12 cellular contexts compared by ENCODE assay signal in genomic region chr3:194100856-194101390, GRCh38. TPM values are rescaled to one million over a fixed set of nuclear protein-coding genes. Genes with fewer than 3 reads are reported as not detected.
DNase-seq lines count a peak whose midpoint lies in the region; ATAC-seq, FAIRE-seq and TF ChIP-seq lines count a peak whose summit lies in the region.
"Had no signal": no experiment of that assay in that cellular context is flagged by ENCODE, and none has a peak within 500 bp of the region (broad histone marks: within the 10 kb centered on the region; RNA-seq: fewer than 3 reads in every experiment).

No MANE protein-coding gene starts in this region.

- H2BK20ac ChIP-seq in H1 (ENCODE audit: low read length), result no peak overlapping the region

- 82% methylated on average over 15 of the region's 15 CpGs; no CpG with 5 or more reads in 1 of the 2 experiments for WGBS in H1 (ENCODE audit: extremely low coverage in 1 of 2, insufficient coverage in 1 of 2, insufficient read length in 1 of 2, insufficient replicate concordance in 2 of 2, low coverage in 1 of 2, low lambda C conversion rate in 2 of 2, missing lambda C conversion rate in 1 of 2), 2 experiments

- H3K4me3 ChIP-seq in H1 (ENCODE audit: extremely low read depth in 1 of 4, insufficient read depth in 2 of 4, low read depth in 3 of 4, low read length in 4 of 4), result no peak overlapping the region
- no peak overlapping the region for H3K4me3 ChIP-seq in osteoblast (ENCODE audit: insufficient read depth, low read length)
- H3K4me3 ChIP-seq: dorsolateral prefrontal cortex had no signal

- no peak overlapping the region for H2AFZ ChIP-seq in H1 (ENCODE audit: low read length)
- no peak overlapping the region for H2AFZ ChIP-seq in osteoblast (ENCODE audit: low read length)

- H3K9me3 ChIP-seq in H1 (ENCODE audit: insufficient read depth in 2 of 2, low read depth in 1 of 2, low read length in 1 of 2) (no peaks in the 10 kb centered on the region), osteoblast (ENCODE audit: low read depth, low read length) (no peaks in the 10 kb centered on the region)

- 0 out of 2 replicates have a peak overlapping the region, but pooled peaks have one; percentile 39 for H2BK5ac ChIP-seq in H1 (ENCODE audit: low read depth, low read length)

- no peak overlapping the region for H2BK15ac ChIP-seq in H1 (ENCODE audit: low read length)

- H3K36me3 Mint-ChIP-seq in activated CD8-positive, alpha-beta T cell treated with anti-CD3 and anti-CD28 coated beads, Interleukin-2, amount 10 ng/mL, durations not matched to agents 7 days and 5 days (ENCODE audit: low read depth), result no peaks in the 10 kb centered on the region
- no peaks in the 10 kb centered on the region for H3K36me3 Mint-ChIP-seq in activated CD4-positive, alpha-beta memory T cell treated with anti-CD3 and anti-CD28 coated beads, Interleukin-2, amount 10 ng/mL, durations not matched to agents 7 days and 5 days (ENCODE audit: low read depth)

- no peak overlapping the region for H3K23ac ChIP-seq in H1 (ENCODE audit: insufficient read length)

- CTCF ChIA-PET in H1 (lab: Charles Lee; ENCODE audit: partially characterized antibody), result interaction anchor here (0.6 to 1.8 kb wide), 5 partner anchors 10 to 131 kb away, joined by 3 to 4 read pairs (median 3); no protein-coding TSS in a partner anchor
- CTCF ChIA-PET in activated CD8-positive, alpha-beta T cell treated with anti-CD3 and anti-CD28 coated beads, Interleukin-2, amount 10 ng/mL, durations not matched to agents 7 days and 5 days (lab: Charles Lee), result interaction anchor here (1.1 kb wide), 1 partner anchor 16 kb away, joined by 3 read pairs; no protein-coding TSS in a partner anchor
- CTCF ChIA-PET in activated CD4-positive, alpha-beta memory T cell treated with anti-CD3 and anti-CD28 coated beads, Interleukin-2, amount 10 ng/mL, durations not matched to agents 7 days and 5 days (lab: Charles Lee), result no interaction called here

- no peaks in the 10 kb centered on the region for H3K79me1 ChIP-seq in H1 (ENCODE audit: low read depth, low read length)

- no peak overlapping the region for H2BK12ac ChIP-seq in H1 (ENCODE audit: low read depth, low read length)

- no peaks in the 10 kb centered on the region for H3K9me3 Mint-ChIP-seq in activated CD8-positive, alpha-beta T cell treated with anti-CD3 and anti-CD28 coated beads, Interleukin-2, amount 10 ng/mL, durations not matched to agents 7 days and 5 days (ENCODE audit: insufficient read depth)
- no peaks in the 10 kb centered on the region for H3K9me3 Mint-ChIP-seq in activated CD4-positive, alpha-beta memory T cell treated with anti-CD3 and anti-CD28 coated beads, Interleukin-2, amount 10 ng/mL, durations not matched to agents 7 days and 5 days
- H3K9me3 Mint-ChIP-seq: HFFc6, neural crest cell had no signal

- H3K27me3 Mint-ChIP-seq in activated CD8-positive, alpha-beta T cell treated with anti-CD3 and anti-CD28 coated beads, Interleukin-2, amount 10 ng/mL, durations not matched to agents 7 days and 5 days (ENCODE audit: low read depth), result peaks cover 31% of the 10 kb centered on the region
- peaks cover 40% of the 10 kb centered on the region for H3K27me3 Mint-ChIP-seq in activated CD4-positive, alpha-beta memory T cell treated with anti-CD3 and anti-CD28 coated beads, Interleukin-2, amount 10 ng/mL, durations not matched to agents 7 days and 5 days

- H3K14ac ChIP-seq in H1 (ENCODE audit: insufficient read length), result no peak overlapping the region

- H4K20me1 ChIP-seq in H1 (replicated peaks in 1 of 2; ENCODE audit: control insufficient read depth in 1 of 2, insufficient read depth in 2 of 2, low read length in 2 of 2) (no peaks in the 10 kb centered on the region), osteoblast (ENCODE audit: insufficient read depth, low read length) (no peaks in the 10 kb centered on the region)

- H3K27ac Mint-ChIP-seq in activated CD8-positive, alpha-beta T cell treated with anti-CD3 and anti-CD28 coated beads, Interleukin-2, amount 10 ng/mL, durations not matched to agents 7 days and 5 days, result no peak overlapping the region
- no peak overlapping the region for H3K27ac Mint-ChIP-seq in activated CD4-positive, alpha-beta memory T cell treated with anti-CD3 and anti-CD28 coated beads, Interleukin-2, amount 10 ng/mL, durations not matched to agents 7 days and 5 days
- H3K27ac Mint-ChIP-seq: HFFc6 had no signal

- DNase-seq in H1 (ENCODE audit: low read depth in 1 of 2, low spot score in 2 of 2) (no peak), osteoblast (ENCODE audit: insufficient read length, low spot score, missing footprints) (no peak), H54 (ENCODE audit: insufficient read length, low spot score) (no peak)
- DNase-seq in activated CD8-positive, alpha-beta T cell treated with anti-CD3 and anti-CD28 coated beads, Interleukin-2, amount 10 ng/mL, durations not matched to agents 7 days and 5 days, result no peak
- no peak for DNase-seq in activated CD4-positive, alpha-beta memory T cell treated with anti-CD3 and anti-CD28 coated beads, Interleukin-2, amount 10 ng/mL, durations not matched to agents 7 days and 5 days
- DNase-seq: activated gamma-delta T cell, dorsolateral prefrontal cortex, HFFc6 had no signal

- no peak for TF ChIP-seq RAD21 in H1 (IDR thresholded peaks at IDR 0.05 in 1 of 2, conservative IDR thresholded peaks at IDR 0.05 in 1 of 2; ENCODE audit: low read depth in 2 of 2, low read length in 2 of 2)

- no peak overlapping the region for H4K5ac ChIP-seq in H1 (ENCODE audit: insufficient read length, low read depth, low read length)

- H3K4me1 ChIP-seq in H1 (replicated peaks in 1 of 4; ENCODE audit: control insufficient read depth in 3 of 4, insufficient read depth in 4 of 4, low read length in 3 of 4) (peaks cover 0 to 12% (median 0%) of the 10 kb centered on the region in 4 experiments; a peak in 4 of 7 replicates), osteoblast (ENCODE audit: insufficient read depth, low read length) (no peaks in the 10 kb centered on the region)

- H2AK5ac ChIP-seq in H1 (ENCODE audit: low read depth, low read length), result no peak overlapping the region

- ATAC-seq in GM18511 (IDR thresholded peaks at IDR 0.05; ENCODE audit: unreplicated experiment) (peak; percentile 90), GM21515 (IDR thresholded peaks at IDR 0.05; ENCODE audit: unreplicated experiment) (peak; percentile 80), HG03135 (IDR thresholded peaks at IDR 0.05; ENCODE audit: unreplicated experiment) (peak; percentile 81)
- no peak for ATAC-seq in activated CD8-positive, alpha-beta T cell treated with anti-CD3 and anti-CD28 coated beads, Interleukin-2, amount 10 ng/mL, durations not matched to agents 7 days and 5 days

- no peaks in the 10 kb centered on the region; a peak in 1 of 7 replicates for H3K27me3 ChIP-seq in H1 (replicated peaks in 1 of 4; ENCODE audit: control insufficient read depth in 3 of 4, extremely low read depth in 1 of 4, insufficient read depth in 3 of 4, low read length in 3 of 4)
- peaks cover 66% of the 10 kb centered on the region for H3K27me3 ChIP-seq in osteoblast (ENCODE audit: insufficient read depth, low read length)

- H3K79me2 ChIP-seq in H1 (ENCODE audit: control insufficient read depth in 1 of 2, insufficient read depth in 2 of 2, low read length in 2 of 2) (no peaks in the 10 kb centered on the region), osteoblast (ENCODE audit: insufficient read depth, low read length) (no peaks in the 10 kb centered on the region)

- H3K23me2 ChIP-seq in H1 (ENCODE audit: low read depth, low read length), result no peaks in the 10 kb centered on the region

- peaks cover 12% of the 10 kb centered on the region for H3K4me1 Mint-ChIP-seq in activated CD8-positive, alpha-beta T cell treated with anti-CD3 and anti-CD28 coated beads, Interleukin-2, amount 10 ng/mL, durations not matched to agents 7 days and 5 days (ENCODE audit: low read depth)
- H3K4me1 Mint-ChIP-seq in activated CD4-positive, alpha-beta memory T cell treated with anti-CD3 and anti-CD28 coated beads, Interleukin-2, amount 10 ng/mL, durations not matched to agents 7 days and 5 days, result peaks cover 30% of the 10 kb centered on the region

- POLR2A ChIA-PET in H1 (lab: Charles Lee; ENCODE audit: partially characterized antibody), result no interaction called here
- POLR2A ChIA-PET in activated CD8-positive, alpha-beta T cell treated with anti-CD3 and anti-CD28 coated beads, Interleukin-2, amount 10 ng/mL, durations not matched to agents 7 days and 5 days (lab: Charles Lee), result no interaction called here
- POLR2A ChIA-PET in activated CD4-positive, alpha-beta memory T cell treated with anti-CD3 and anti-CD28 coated beads, Interleukin-2, amount 10 ng/mL, durations not matched to agents 7 days and 5 days (lab: Charles Lee), result no interaction called here

- H3K36me3 ChIP-seq in H1 (ENCODE audit: control insufficient read depth in 2 of 4, insufficient read depth in 4 of 4, low read length in 3 of 4) (no peaks in the 10 kb centered on the region), osteoblast (ENCODE audit: insufficient read depth, low read length) (no peaks in the 10 kb centered on the region)

- H3K56ac ChIP-seq in H1 (replicated peaks; ENCODE audit: insufficient read length, low read depth, low read length), result no peak overlapping the region

- no peak overlapping the region for H2BK120ac ChIP-seq in H1 (replicated peaks; ENCODE audit: low read depth, low read length)

- H3K18ac ChIP-seq in H1 (ENCODE audit: extremely low read depth, low read length), result no peak overlapping the region

- H3K27ac ChIP-seq in H1 (ENCODE audit: low read depth, low read length) (no peak overlapping the region), osteoblast (ENCODE audit: low read depth, low read length) (no peak overlapping the region)
- H3K27ac ChIP-seq: dorsolateral prefrontal cortex had no signal

- FAIRE-seq in H1 (lab: Jason Lieb, UNC) (no peak), H54 (lab: Jason Lieb, UNC) (no peak)

- H4K8ac ChIP-seq in H1 (ENCODE audit: extremely low read depth, insufficient read depth, low read length), result no peak overlapping the region

- TF ChIP-seq POLR2A in H1 (IDR thresholded peaks at IDR 0.05; ENCODE audit: control extremely low read depth in 1 of 2, low read depth in 2 of 2, low read length in 2 of 2), result no peak
- TF ChIP-seq POLR2A in H54 (IDR thresholded peaks at IDR 0.05; ENCODE audit: low read depth, low read length), result no peak

- H3K4me2 ChIP-seq in H1 (ENCODE audit: insufficient read depth in 1 of 2, low read depth in 2 of 2, low read length in 2 of 2), result no peak overlapping the region
- no peak overlapping the region for H3K4me2 ChIP-seq in osteoblast (ENCODE audit: insufficient read depth, low read length)

- H3K4ac ChIP-seq in H1 (replicated peaks; ENCODE audit: insufficient read length, low read depth, low read length), result no peak overlapping the region

- no peak for TF ChIP-seq EP300 in H1 (IDR thresholded peaks at IDR 0.05; ENCODE audit: borderline replicate concordance in 1 of 2, low read depth in 2 of 2, low read length in 2 of 2)

- H4K91ac ChIP-seq in H1 (replicated peaks; ENCODE audit: insufficient read length, low read length), result no peak overlapping the region

- no peak overlapping the region for H3K9ac ChIP-seq in H1 (replicated peaks in 1 of 4; ENCODE audit: extremely low read depth in 1 of 4, low read depth in 3 of 4, low read length in 3 of 4)

- TF ChIP-seq CTCF in H1 (IDR thresholded peaks at IDR 0.05; ENCODE audit: control extremely low read depth in 1 of 3, insufficient read depth in 1 of 3, low read depth in 1 of 3, low read length in 3 of 3) (no peak), osteoblast (IDR thresholded peaks at IDR 0.05; ENCODE audit: extremely low read depth, low read depth, low read length) (no peak)

- no peak overlapping the region for H3K4me3 Mint-ChIP-seq in activated CD8-positive, alpha-beta T cell treated with anti-CD3 and anti-CD28 coated beads, Interleukin-2, amount 10 ng/mL, durations not matched to agents 7 days and 5 days
- H3K4me3 Mint-ChIP-seq in activated CD4-positive, alpha-beta memory T cell treated with anti-CD3 and anti-CD28 coated beads, Interleukin-2, amount 10 ng/mL, durations not matched to agents 7 days and 5 days, result no peak overlapping the region
- H3K4me3 Mint-ChIP-seq: HFFc6, neural crest cell had no signal

RNA-seq across cellular contexts. Expression of gene HES1, which starts 35.0 kb away (rescaled TPM):
- 12.2 and 12.9 TPM in 2 replicates for total RNA-seq in H1 (2021; fragmentation: NEBNext Ultra II Directional; extraction: Animal tissue kit (Norgen Biotek cat#: 25700))
- polyA plus RNA-seq in H1 (2011; rRNA removed), result 7.9 and 9.9 TPM in 2 replicates
- 8.8 TPM for polyA plus RNA-seq in H1 (2011; cell fraction: cytosol; rRNA removed)
- 12.0 TPM for polyA plus RNA-seq in H1 (2011; cell fraction: nucleus; rRNA removed)
- 9.3 to 13.8 TPM (median 11.0 TPM) in 4 replicates for polyA plus RNA-seq in H1 (2012, experiment 1 of 2)
- 14.2 TPM for polyA plus RNA-seq in H1 (2012, experiment 2 of 2)
- polyA plus RNA-seq in H1 (2013, experiment 1 of 2), result 16.5 TPM
- 15.9 TPM for polyA plus RNA-seq in H1 (2013, experiment 2 of 2)
- polyA minus RNA-seq in H1 (2011; rRNA and poly(A)+ RNA removed), result 4.8 and 5.7 TPM in 2 replicates
- 17.6 TPM for polyA minus RNA-seq in H1 (2011; cell fraction: cytosol; rRNA and poly(A)+ RNA removed)
- 18.8 TPM for polyA minus RNA-seq in H1 (2011; cell fraction: nucleus; rRNA and poly(A)+ RNA removed)
- total RNA-seq in osteoblast, result 4.4 and 4.7 TPM in 2 replicates
- total RNA-seq in activated CD8-positive, alpha-beta T cell treated with anti-CD3 and anti-CD28 coated beads, Interleukin-2, amount 10 ng/mL, durations not matched to agents 7 days and 5 days, result not detected
- total RNA-seq in activated CD4-positive, alpha-beta memory T cell treated with anti-CD3 and anti-CD28 coated beads, Interleukin-2, amount 10 ng/mL, durations not matched to agents 7 days and 5 days, result 10 to 100 TPM; 11.2 to 11.3 TPM
